In the genomic region with DNA sequence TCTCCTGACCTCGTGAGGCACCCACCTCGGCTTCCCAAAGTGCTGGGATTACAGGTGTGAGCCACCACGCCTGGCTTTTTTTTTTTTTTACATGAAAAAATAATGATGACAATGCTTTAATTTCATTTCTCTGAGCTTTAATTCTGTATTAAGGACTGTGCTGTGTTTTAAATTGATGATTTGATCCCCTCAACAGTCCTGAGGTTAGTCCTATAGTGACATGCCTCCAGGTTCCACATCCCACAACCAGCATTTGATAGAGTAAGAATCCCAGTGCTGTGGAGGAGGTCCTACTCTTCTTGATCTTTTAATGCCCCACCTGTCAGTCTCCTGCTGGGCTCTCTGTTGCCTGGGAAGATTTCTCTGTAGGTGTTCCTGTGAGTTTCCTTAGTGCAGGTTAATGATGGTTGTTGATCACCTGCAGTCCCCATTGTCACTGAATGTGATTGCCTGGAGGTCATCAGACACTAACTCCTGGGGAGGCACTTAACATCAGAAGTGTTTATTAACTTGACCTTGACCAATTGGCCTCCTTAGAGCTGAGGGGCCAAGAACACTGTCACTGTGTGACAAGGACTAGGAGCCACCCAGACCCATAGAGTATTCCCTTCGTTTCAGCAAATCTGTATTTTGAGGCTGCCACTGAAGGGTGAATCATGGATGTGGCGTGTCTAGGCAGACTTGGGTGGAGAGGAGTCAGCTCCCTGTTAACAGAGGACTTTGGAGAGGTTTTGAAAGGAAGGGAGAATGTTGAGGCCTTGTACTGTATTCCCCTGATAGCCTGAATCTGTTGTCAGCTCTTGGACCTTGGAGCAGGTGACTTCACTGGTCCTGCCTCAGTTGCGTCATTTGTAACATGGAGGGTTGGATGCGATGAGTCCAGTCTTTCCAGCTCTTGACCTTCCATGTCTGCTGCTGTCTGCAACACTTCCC, we compare ENCODE assay signal across 15 cellular contexts. TPM values are rescaled to one million over a fixed set of nuclear protein-coding genes. Genes with fewer than 3 reads are reported as not detected.
A peak's percentile ranks its signal among the peaks of the same experiment; 100 is the strongest.
DNase-seq lines count a peak whose midpoint lies in the region; ATAC-seq, FAIRE-seq and TF ChIP-seq lines count a peak whose summit lies in the region.
"Had no signal": no experiment of that assay in that cellular context is flagged by ENCODE, and none has a peak within 500 bp of the region (broad histone marks: within the 10 kb centered on the region; RNA-seq: fewer than 3 reads in every experiment).

No MANE protein-coding gene starts in this region.

- no peaks in the 10 kb centered on the region for H3K9me3 Mint-ChIP-seq in astrocyte (ENCODE audit: unreplicated experiment)
- H3K9me3 Mint-ChIP-seq: activated CD4-positive, alpha-beta memory T cell treated with anti-CD3 and anti-CD28 coated beads for 36 hours; stimulated activated effector memory CD8-positive, alpha-beta T cell treated with anti-CD3 and anti-CD28 coated beads, Interleukin-12 subunit alpha, Interleukin-12 subunit beta, amount 100 ng/mL, for 72 hours had no signal

- in situ Hi-C loops in IMR-90 (cut with MboI; ENCODE audit: low sequenced_read_pairs), result no loop called here

- dilution Hi-C loops in IMR-90 (cut with HindIII; ENCODE audit: low sequenced_read_pairs, unreplicated experiment), result no loop called here

- no peak overlapping the region for H3K27ac ChIP-seq in A549
- H3K27ac ChIP-seq in IMR-90 (ENCODE audit: insufficient read depth, low read length), result no peak overlapping the region
- no peak overlapping the region for H3K27ac ChIP-seq in astrocyte (ENCODE audit: low read depth, low read length)
- no peak overlapping the region for H3K27ac ChIP-seq in mesenchymal stem cell (ENCODE audit: low read length, poor library complexity, severe bottlenecking)

- H3K4me3 Mint-ChIP-seq in astrocyte (ENCODE audit: unreplicated experiment), result peak overlapping the region; percentile 66
- H3K4me3 Mint-ChIP-seq: activated CD4-positive, alpha-beta memory T cell treated with anti-CD3 and anti-CD28 coated beads for 36 hours; stimulated activated effector memory CD8-positive, alpha-beta T cell treated with anti-CD3 and anti-CD28 coated beads, Interleukin-12 subunit alpha, Interleukin-12 subunit beta, amount 100 ng/mL, for 72 hours had no signal

- H3K23ac ChIP-seq in IMR-90 (ENCODE audit: low read depth, low read length) (peak overlapping the region; percentile 75), mesenchymal stem cell (ENCODE audit: low read length in 2 of 2) (no peak overlapping the region)

- no peak overlapping the region for H2BK5ac ChIP-seq in IMR-90 (ENCODE audit: low read depth, low read length, poor library complexity, severe bottlenecking)
- peak overlapping the region; percentile 1 for H2BK5ac ChIP-seq in mesenchymal stem cell (ENCODE audit: low read depth, low read length, poor library complexity, severe bottlenecking)

- no peaks in the 10 kb centered on the region for H3K27me3 Mint-ChIP-seq in astrocyte (ENCODE audit: low read depth, unreplicated experiment)

- H2BK12ac ChIP-seq in mesenchymal stem cell (ENCODE audit: low read length in 2 of 2), result peak overlapping the region; percentile 70 to 90

- H3K36me3 Mint-ChIP-seq in astrocyte (ENCODE audit: low read depth, unreplicated experiment), result peaks cover 6% of the 10 kb centered on the region
- H3K36me3 Mint-ChIP-seq: activated CD4-positive, alpha-beta memory T cell treated with anti-CD3 and anti-CD28 coated beads for 36 hours; stimulated activated effector memory CD8-positive, alpha-beta T cell treated with anti-CD3 and anti-CD28 coated beads, Interleukin-12 subunit alpha, Interleukin-12 subunit beta, amount 100 ng/mL, for 72 hours had no signal

- no peak overlapping the region for H2AK9ac ChIP-seq in IMR-90 (replicated peaks; ENCODE audit: low read depth, low read length, poor library complexity)

- no peak for TF ChIP-seq POLR2A in A549 (IDR thresholded peaks at IDR 0.05; ENCODE audit: low read length)
- TF ChIP-seq POLR2A in IMR-90 (IDR thresholded peaks at IDR 0.05; ENCODE audit: low read depth, low read length), result no peak

- H3K27me3 ChIP-seq in IMR-90 (ENCODE audit: control insufficient read depth, insufficient read depth, low read length) (no peaks in the 10 kb centered on the region), astrocyte (ENCODE audit: insufficient read depth, low read length) (no peaks in the 10 kb centered on the region), mesenchymal stem cell (ENCODE audit: control insufficient read depth in 1 of 2, insufficient read depth in 1 of 2, low read length in 2 of 2) (no peaks in the 10 kb centered on the region)

- H3K9me3 ChIP-seq in A549 (no peaks in the 10 kb centered on the region), IMR-90 (ENCODE audit: control insufficient read depth, insufficient read depth, low read length) (no peaks in the 10 kb centered on the region), astrocyte (ENCODE audit: insufficient read depth, low read depth, low read length) (no peaks in the 10 kb centered on the region), mesenchymal stem cell (ENCODE audit: control insufficient read depth, low read length) (no peaks in the 10 kb centered on the region)

- H3K4ac ChIP-seq in IMR-90 (ENCODE audit: low read depth, low read length) (peak overlapping the region; percentile 50), mesenchymal stem cell (ENCODE audit: low read depth in 1 of 2, low read length in 2 of 2) (peak overlapping the region; percentile 57 to 82)

- no peak overlapping the region for H3K56ac ChIP-seq in IMR-90 (ENCODE audit: extremely low read depth, insufficient read depth, low read length)

- intact Hi-C loops in IMR-90 (cut with micrococcal nuclease), result no loop called here

- TF ChIP-seq RAD21 in A549 (conservative IDR thresholded peaks at IDR 0.05 in 1 of 2, IDR thresholded peaks at IDR 0.05 in 1 of 2) (no peak), IMR-90 (IDR thresholded peaks at IDR 0.05; ENCODE audit: low read length) (no peak)

- H2AFZ ChIP-seq in IMR-90 (replicated peaks; ENCODE audit: low read length, poor library complexity), result no peak overlapping the region
- no peak overlapping the region for H2AFZ ChIP-seq in astrocyte (ENCODE audit: low read depth, low read length)
- no peak overlapping the region for H2AFZ ChIP-seq in mesenchymal stem cell (ENCODE audit: low read depth, low read length)

- H2BK15ac ChIP-seq in IMR-90 (ENCODE audit: low read depth, low read length) (no peak overlapping the region), mesenchymal stem cell (ENCODE audit: low read depth, poor library complexity, severe bottlenecking) (no peak overlapping the region)

- H4K91ac ChIP-seq in IMR-90 (ENCODE audit: insufficient read depth, low read depth, low read length), result no peak overlapping the region
- H4K91ac ChIP-seq in mesenchymal stem cell (ENCODE audit: low read length), result peak overlapping the region; percentile 88

- WGBS in A549 (ENCODE audit: missing lambda C conversion rate), result 95% methylated on average over 7 of the region's 7 CpGs
- 100% methylated on average over 1 of the region's 7 CpGs; no CpG with 5 or more reads in 1 of the 2 experiments for WGBS in IMR-90 (ENCODE audit: extremely low coverage in 2 of 2, insufficient read length in 1 of 2), 2 experiments
- 87% methylated on average over 4 of the region's 7 CpGs for WGBS in mesenchymal stem cell

- peaks cover 68% of the 10 kb centered on the region for H4K20me1 ChIP-seq in IMR-90 (ENCODE audit: insufficient read depth, low read length)
- H4K20me1 ChIP-seq in astrocyte (ENCODE audit: insufficient read depth, low read length), result peaks cover 71% of the 10 kb centered on the region

- H3K9ac ChIP-seq in IMR-90 (ENCODE audit: low read depth, low read length), result no peak overlapping the region
- H3K9ac ChIP-seq in astrocyte (ENCODE audit: low read length), result no peak overlapping the region
- no peak overlapping the region for H3K9ac ChIP-seq in mesenchymal stem cell (ENCODE audit: low read length)

- DNase-seq in A549 (ENCODE audit: low read depth in 1 of 2, low spot score in 1 of 2) (no peak), IMR-90 (no peak), astrocyte (ENCODE audit: low read depth) (no peak), mesenchymal stem cell (peak; percentile 46), NCI-H187 (lab: John Stamatoyannopoulos, UW) (no peak), NOMO-1 (lab: John Stamatoyannopoulos, UW; ENCODE audit: unreplicated experiment in 2 of 2) (no peak), NCI-H2029 treated with DMSO at 0.1 percent for 48 hours (lab: John Stamatoyannopoulos, UW) (no peak)
- DNase-seq: activated CD4-positive, alpha-beta memory T cell treated with anti-CD3 and anti-CD28 coated beads for 36 hours; cerebellar nuclear complex; kidney; NCI-H446 treated with DMSO at 0.1 percent for 48 hours had no signal

- POLR2A ChIA-PET in A549 (lab: Yijun Ruan, JAX) (no interaction called here), IMR-90 (lab: Charles Lee; ENCODE audit: unreplicated experiment) (no interaction called here)

- H2BK20ac ChIP-seq in IMR-90 (ENCODE audit: low read depth, low read length), result no peak overlapping the region

- peaks cover 41% of the 10 kb centered on the region for H3K9me1 ChIP-seq in IMR-90 (ENCODE audit: insufficient read depth, low read length)

- H3K36me3 ChIP-seq in IMR-90 (ENCODE audit: control insufficient read depth, insufficient read depth, low read length) (no peaks in the 10 kb centered on the region), astrocyte (ENCODE audit: insufficient read depth, low read length) (no peaks in the 10 kb centered on the region), mesenchymal stem cell (ENCODE audit: control insufficient read depth in 1 of 2, insufficient read depth in 2 of 2, low read depth in 1 of 2, low read length in 2 of 2) (no peaks in the 10 kb centered on the region)

- H2AK5ac ChIP-seq in IMR-90 (ENCODE audit: low read depth, low read length) (peak overlapping the region; percentile 81; the same call in 1 of the 2 replicates), mesenchymal stem cell (ENCODE audit: low read length, severe bottlenecking) (peak overlapping the region; percentile 56)

- FAIRE-seq in A549 (lab: Jason Lieb, UNC) (no peak), astrocyte (lab: Jason Lieb, UNC) (no peak)
- FAIRE-seq: endothelial cell of umbilical vein, GM12892, kidney had no signal

- peaks cover 94% of the 10 kb centered on the region for H3K79me2 ChIP-seq in astrocyte (ENCODE audit: insufficient read depth, low read length)

- peaks cover 53% of the 10 kb centered on the region for H3K4me1 Mint-ChIP-seq in astrocyte (ENCODE audit: low read depth, unreplicated experiment)
- H3K4me1 Mint-ChIP-seq: stimulated activated effector memory CD8-positive, alpha-beta T cell treated with anti-CD3 and anti-CD28 coated beads, Interleukin-12 subunit alpha, Interleukin-12 subunit beta, amount 100 ng/mL, for 72 hours had no signal

- H3K27ac Mint-ChIP-seq in astrocyte (ENCODE audit: unreplicated experiment), result peak overlapping the region; percentile 20
- H3K27ac Mint-ChIP-seq: activated CD4-positive, alpha-beta memory T cell treated with anti-CD3 and anti-CD28 coated beads for 36 hours; stimulated activated effector memory CD8-positive, alpha-beta T cell treated with anti-CD3 and anti-CD28 coated beads, Interleukin-12 subunit alpha, Interleukin-12 subunit beta, amount 100 ng/mL, for 72 hours had no signal

- H3K14ac ChIP-seq in IMR-90 (replicated peaks; ENCODE audit: low read depth, low read length) (peak overlapping the region; percentile 20), mesenchymal stem cell (ENCODE audit: low read length in 2 of 2) (no peak overlapping the region)

- H3K4me2 ChIP-seq in A549 (no peak overlapping the region), IMR-90 (ENCODE audit: low read depth, low read length) (no peak overlapping the region), astrocyte (ENCODE audit: low read length) (no peak overlapping the region), mesenchymal stem cell (ENCODE audit: low read length, poor library complexity, severe bottlenecking) (no peak overlapping the region)

- ATAC-seq in A549, result no peak; a peak in 1 of 6 replicates
- ATAC-seq in IMR-90 (ENCODE audit: low read depth), result peak; percentile 37; the same call in 1 of the 2 replicates
- no peak for ATAC-seq in GM19463 (IDR thresholded peaks at IDR 0.05; ENCODE audit: unreplicated experiment)
- ATAC-seq: stimulated activated effector memory CD8-positive, alpha-beta T cell treated with anti-CD3 and anti-CD28 coated beads, Interleukin-12 subunit alpha, Interleukin-12 subunit beta, amount 100 ng/mL, for 72 hours had no signal

- H3K79me1 ChIP-seq in IMR-90 (ENCODE audit: low read depth in 1 of 2, low read length in 2 of 2), result peaks cover 38 to 71% of the 10 kb centered on the region in 2 experiments
- H3K79me1 ChIP-seq in mesenchymal stem cell (replicated peaks; ENCODE audit: low read length, poor library complexity, severe bottlenecking), result peaks cover 24% of the 10 kb centered on the region

- TF ChIP-seq CTCF in A549 (IDR thresholded peaks at IDR 0.05) (no peak), IMR-90 (conservative IDR thresholded peaks at IDR 0.05; ENCODE audit: low read depth, low read length) (no peak), astrocyte (IDR thresholded peaks at IDR 0.05; ENCODE audit: insufficient read depth, low read depth, low read length) (no peak)

- no peak for TF ChIP-seq EP300 in A549 (IDR thresholded peaks at IDR 0.05)

- H4K5ac ChIP-seq in IMR-90 (ENCODE audit: low read depth, low read length), result no peak overlapping the region

- H2BK120ac ChIP-seq in IMR-90 (ENCODE audit: low read depth, low read length) (no peak overlapping the region), mesenchymal stem cell (ENCODE audit: low read depth, low read length) (peak overlapping the region; percentile 6)

- H4K8ac ChIP-seq in IMR-90 (ENCODE audit: low read depth in 2 of 2, low read length in 2 of 2), result peak overlapping the region in 1 of 2 experiments; percentile 6; a peak in 1 of 4 replicates
- H4K8ac ChIP-seq in mesenchymal stem cell (ENCODE audit: low read length), result peak overlapping the region; percentile 75

- H3K4me1 ChIP-seq in A549 (peaks cover 10% of the 10 kb centered on the region; the same call in 2 of the 3 replicates), IMR-90 (ENCODE audit: control insufficient read depth, insufficient read depth, low read length) (peaks cover 27% of the 10 kb centered on the region), astrocyte (ENCODE audit: insufficient read depth, low read length) (peaks cover 19% of the 10 kb centered on the region), mesenchymal stem cell (ENCODE audit: control insufficient read depth, insufficient read depth, low read depth, low read length) (peaks cover 14% of the 10 kb centered on the region)

- H3K4me3 ChIP-seq in A549 (no peak overlapping the region), IMR-90 (ENCODE audit: insufficient read depth, low read depth, low read length) (no peak overlapping the region), astrocyte (ENCODE audit: insufficient read depth, low read depth, low read length) (no peak overlapping the region), mesenchymal stem cell (ENCODE audit: insufficient read depth in 1 of 2, low read depth in 1 of 2, low read length in 2 of 2) (no peak overlapping the region)

- no TSS peak for BruUV-seq in IMR-90 (replicated peaks; lab: Mats Ljungman, UMichigan)

- H3K18ac ChIP-seq in IMR-90 (ENCODE audit: low read depth, low read length) (no peak overlapping the region), mesenchymal stem cell (ENCODE audit: low read depth in 1 of 2, low read length in 2 of 2) (peak overlapping the region; percentile 88 to 89)

- CTCF ChIA-PET in A549 (lab: Yijun Ruan, JAX) (interaction anchor here (1.3 to 3.4 kb wide), 3 partner anchors 12 to 153 kb away, joined by 3 to 14 read pairs (median 9); partner anchors contain the start of gene ASAP2), IMR-90 (lab: Yijun Ruan, JAX) (interaction anchor here (0.8 kb wide), 1 partner anchor 9 kb away, joined by 3 read pairs; no protein-coding TSS in a partner anchor)

RNA-seq across cellular contexts. Expression of gene ASAP2, which starts 11.5 kb away (rescaled TPM):
- 27.9 TPM in 2 replicates for polyA plus RNA-seq in A549 (2011; rRNA removed)
- polyA plus RNA-seq in A549 (2012; cell fraction: cytosol; rRNA removed), result 16.5 and 17.2 TPM in 2 replicates
- 16.5 and 20.1 TPM in 2 replicates for polyA plus RNA-seq in A549 (2012; cell fraction: nucleus; rRNA removed)
- polyA plus RNA-seq in A549 (2017; fragmentation: RNase III; extraction: RNeasy Plus Mini Kit Qiagen cat#74134 plus additional on column Dnase treatment), result 17.8 to 19.9 TPM (median 19.8 TPM) in 3 replicates
- polyA minus RNA-seq in A549 (2011; rRNA and poly(A)+ RNA removed), result 21.6 and 27.9 TPM in 2 replicates
- 19.7 and 26.9 TPM in 2 replicates for total RNA-seq in IMR-90 (2012; rRNA removed)
- 25.0 and 28.1 TPM in 2 replicates for polyA plus RNA-seq in IMR-90 (2012; rRNA removed)
- 10.0 and 11.4 TPM in 2 replicates for polyA plus RNA-seq in IMR-90 (2012; cell fraction: cytosol; rRNA removed)
- polyA plus RNA-seq in IMR-90 (2012; cell fraction: nucleus; rRNA removed; ENCODE audit: low replicate concordance), result 23.8 and 56.1 TPM in 2 replicates
- total RNA-seq in astrocyte, result 47.2 and 62.6 TPM in 2 replicates
- polyA plus RNA-seq in mesenchymal stem cell (2013, experiment 1 of 2), result 27.5 TPM
- polyA plus RNA-seq in mesenchymal stem cell (2013, experiment 2 of 2), result 23.9 TPM
